ENCODE assay signal across 23 cellular contexts in genomic region chr15:97072560-97072959, GRCh38.
"Had no signal": no experiment of that assay in that cellular context is flagged by ENCODE, and none has a peak within 500 bp of the region (broad histone marks: within the 10 kb centered on the region; RNA-seq: fewer than 3 reads in every experiment).

No MANE protein-coding gene starts in this region.

- H3K4me3 ChIP-seq: body of pancreas, prostate gland, right atrium auricular region, thyroid gland had no signal

- H3K36me3 Mint-ChIP-seq: activated CD8-positive, alpha-beta memory T cell treated with anti-CD3 and anti-CD28 coated beads, Interleukin-2, amount 10 ng/mL, durations not matched to agents 7 days and 5 days; memory B cell; naive B cell had no signal

- H3K27ac Mint-ChIP-seq: activated CD4-positive, alpha-beta memory T cell treated with anti-CD3 and anti-CD28 coated beads, Interleukin-2, amount 10 ng/mL, durations not matched to agents 7 days and 5 days; activated CD4-positive, alpha-beta T cell treated with anti-CD3 and anti-CD28 coated beads, Interleukin-2, amount 10 ng/mL, durations not matched to agents 24 days and 14 days; activated CD8-positive, alpha-beta memory T cell treated with anti-CD3 and anti-CD28 coated beads, Interleukin-2, amount 10 ng/mL, durations not matched to agents 7 days and 5 days; activated naive CD4-positive, alpha-beta T cell treated with anti-CD3 and anti-CD28 coated beads, Interleukin-2, amount 50 U/mL, for 24 hours; memory B cell; naive B cell; stimulated activated naive CD8-positive, alpha-beta T cell treated with anti-CD3 and anti-CD28 coated beads, Interleukin-15, Interleukin-2, amounts not matched to agents 100 ng/mL and 50 ng/mL, for 24 hours had no signal

- H3K27me3 Mint-ChIP-seq: activated CD4-positive, alpha-beta memory T cell treated with anti-CD3 and anti-CD28 coated beads, Interleukin-2, amount 10 ng/mL, durations not matched to agents 7 days and 5 days; activated CD4-positive, alpha-beta T cell treated with anti-CD3 and anti-CD28 coated beads, Interleukin-2, amount 10 ng/mL, durations not matched to agents 24 days and 14 days; activated CD8-positive, alpha-beta memory T cell treated with anti-CD3 and anti-CD28 coated beads, Interleukin-2, amount 10 ng/mL, durations not matched to agents 7 days and 5 days; activated naive CD4-positive, alpha-beta T cell treated with anti-CD3 and anti-CD28 coated beads, Interleukin-2, amount 50 U/mL, for 24 hours; memory B cell; naive B cell; stimulated activated naive CD8-positive, alpha-beta T cell treated with anti-CD3 and anti-CD28 coated beads, Interleukin-15, Interleukin-2, amounts not matched to agents 100 ng/mL and 50 ng/mL, for 24 hours had no signal

- H3K9me3 ChIP-seq: body of pancreas, prostate gland, thyroid gland had no signal

- H3K4me3 Mint-ChIP-seq: activated CD4-positive, alpha-beta memory T cell treated with anti-CD3 and anti-CD28 coated beads, Interleukin-2, amount 10 ng/mL, durations not matched to agents 7 days and 5 days; activated CD4-positive, alpha-beta T cell treated with anti-CD3 and anti-CD28 coated beads, Interleukin-2, amount 10 ng/mL, durations not matched to agents 24 days and 14 days; activated CD8-positive, alpha-beta memory T cell treated with anti-CD3 and anti-CD28 coated beads, Interleukin-2, amount 10 ng/mL, durations not matched to agents 7 days and 5 days; activated naive CD4-positive, alpha-beta T cell treated with anti-CD3 and anti-CD28 coated beads, Interleukin-2, amount 50 U/mL, for 24 hours; memory B cell; naive B cell; stimulated activated naive CD8-positive, alpha-beta T cell treated with anti-CD3 and anti-CD28 coated beads, Interleukin-15, Interleukin-2, amounts not matched to agents 100 ng/mL and 50 ng/mL, for 24 hours had no signal

- H3K4me1 Mint-ChIP-seq: activated CD4-positive, alpha-beta memory T cell treated with anti-CD3 and anti-CD28 coated beads, Interleukin-2, amount 10 ng/mL, durations not matched to agents 7 days and 5 days; activated CD4-positive, alpha-beta T cell treated with anti-CD3 and anti-CD28 coated beads, Interleukin-2, amount 10 ng/mL, durations not matched to agents 24 days and 14 days; activated CD8-positive, alpha-beta memory T cell treated with anti-CD3 and anti-CD28 coated beads, Interleukin-2, amount 10 ng/mL, durations not matched to agents 7 days and 5 days; activated naive CD4-positive, alpha-beta T cell treated with anti-CD3 and anti-CD28 coated beads, Interleukin-2, amount 50 U/mL, for 24 hours; memory B cell; naive B cell had no signal

- FAIRE-seq: islet of Langerhans had no signal

- H3K27ac ChIP-seq: body of pancreas, foreskin keratinocyte, prostate gland, right atrium auricular region, thyroid gland, VCaP had no signal

- H3K27me3 ChIP-seq: body of pancreas, foreskin keratinocyte, right atrium auricular region, thyroid gland had no signal

- H3K4me1 ChIP-seq: body of pancreas, foreskin keratinocyte, prostate gland, right atrium auricular region, thyroid gland had no signal

- DNase-seq: activated CD4-positive, alpha-beta memory T cell treated with anti-CD3 and anti-CD28 coated beads, Interleukin-2, amount 10 ng/mL, durations not matched to agents 7 days and 5 days; activated CD4-positive, alpha-beta T cell treated with anti-CD3 and anti-CD28 coated beads, Interleukin-2, amount 10 ng/mL, durations not matched to agents 24 days and 14 days; activated CD8-positive, alpha-beta memory T cell treated with anti-CD3 and anti-CD28 coated beads, Interleukin-2, amount 10 ng/mL, durations not matched to agents 7 days and 5 days; activated gamma-delta T cell treated with Interleukin-2 at 50 U/mL for 16 hours; activated T-cell treated with anti-CD3 and anti-CD28 coated beads, Interleukin-2, amount 50 U/mL, for 1 hour; anterior cingulate cortex; body of pancreas; caudate nucleus; dermis blood vessel endothelial cell; effector CD8-positive, alpha-beta T cell; foreskin keratinocyte; hypothalamus; left cardiac atrium; naive B cell; substantia nigra; thyroid gland had no signal

- H3K36me3 ChIP-seq: prostate gland, right atrium auricular region, thyroid gland had no signal
